Comparison of ENCODE assay signal across 19 cellular contexts in genomic region chr15:70072479-70072878, GRCh38. TPM values are rescaled to one million over a fixed set of nuclear protein-coding genes. Genes with fewer than 3 reads are reported as not detected.
DNase-seq lines count a peak whose midpoint lies in the region; ATAC-seq and TF ChIP-seq lines count a peak whose summit lies in the region.
"Had no signal": no experiment of that assay in that cellular context is flagged by ENCODE, and none has a peak within 500 bp of the region (broad histone marks: within the 10 kb centered on the region; RNA-seq: fewer than 3 reads in every experiment).

No MANE protein-coding gene starts in this region.

- H3K9me3 Mint-ChIP-seq in central memory CD8-positive, alpha-beta T cell, result no peaks in the 10 kb centered on the region
- H3K9me3 Mint-ChIP-seq: CD8-positive, alpha-beta memory T cell had no signal

- peaks cover 58% of the 10 kb centered on the region for H3K4me1 Mint-ChIP-seq in central memory CD8-positive, alpha-beta T cell

- H3K23ac ChIP-seq in neuronal stem cell (ENCODE audit: low read depth, low read length, poor library complexity), result no peak overlapping the region

- no peak overlapping the region for H2BK120ac ChIP-seq in neuronal stem cell (ENCODE audit: low read depth, low read length)

- no peak overlapping the region for H2BK15ac ChIP-seq in neuronal stem cell (ENCODE audit: low read length)

- ATAC-seq in central memory CD8-positive, alpha-beta T cell (replicated peaks; ENCODE audit: extremely low read depth, poor library complexity, severe bottlenecking), result no peak
- ATAC-seq in GM21528 (IDR thresholded peaks at IDR 0.05; ENCODE audit: low FRiP score, unreplicated experiment), result no peak

- WGBS in neuronal stem cell (ENCODE audit: extremely low coverage in 2 of 2, insufficient read length in 2 of 2, insufficient replicate concordance in 1 of 2), 2 donors, result no CpG with 5 or more reads among the region's 3 CpGs

- no peak overlapping the region for H3K9ac ChIP-seq in neuronal stem cell (ENCODE audit: low read depth, low read length, poor library complexity)

- H3K36me3 ChIP-seq in GM06990 (ENCODE audit: control insufficient read depth, insufficient read depth, low read length) (peaks cover 63% of the 10 kb centered on the region), neuronal stem cell (replicated peaks in 1 of 2; ENCODE audit: control insufficient read depth in 2 of 2, insufficient read depth in 2 of 2, low read length in 2 of 2) (peaks cover 36 to 91% of the 10 kb centered on the region in 2 donors), right atrium auricular region (peaks cover 72% of the 10 kb centered on the region)

- H3K27ac ChIP-seq in neuronal stem cell (replicated peaks; ENCODE audit: low read length) (peak overlapping the region; percentile 8), right atrium auricular region (no peak overlapping the region)
- H3K27ac ChIP-seq: PC-9, SJCRH30 had no signal

- intact Hi-C loops in head of caudate nucleus (cut with DNase I), result no loop called here

- no peak overlapping the region for H3K4me3 Mint-ChIP-seq in central memory CD8-positive, alpha-beta T cell
- H3K4me3 Mint-ChIP-seq: CD8-positive, alpha-beta memory T cell had no signal

- H3K4me2 ChIP-seq in neuronal stem cell (ENCODE audit: insufficient read depth, low read length, poor library complexity, severe bottlenecking), result no peak overlapping the region
- H3K4me2 ChIP-seq: PC-9 had no signal

- TF ChIP-seq CTCF in GM06990 (IDR thresholded peaks at IDR 0.05; ENCODE audit: insufficient read depth, low read length, poor library complexity, severe bottlenecking) (peak; percentile 19), right atrium auricular region (IDR thresholded peaks at IDR 0.05) (no peak)

- DNase-seq in GM06990 (ENCODE audit: extremely low read depth, insufficient read length) (no peak), neuronal stem cell (ENCODE audit: low spot score) (no peak), head of caudate nucleus (no peak), right atrium auricular region (ENCODE audit: low spot score) (no peak)
- DNase-seq in central memory CD8-positive, alpha-beta T cell (ENCODE audit: low spot score in 2 of 2), result no peak
- DNase-seq: ACHN; AML-193; CD8-positive, alpha-beta memory T cell; GDM1; KG1; NCI-H1048; NCI-H146; NCI-H2081; NCI-H510A; NCI-H774; PC-9; SJCRH30 had no signal

- H3K4me3 ChIP-seq in GM06990 (replicated peaks; ENCODE audit: low read depth, low read length) (no peak overlapping the region), neuronal stem cell (ENCODE audit: low read length in 2 of 2) (no peak overlapping the region), right atrium auricular region (no peak overlapping the region)
- H3K4me3 ChIP-seq: PC-9, SJCRH30 had no signal

- no peak overlapping the region for H4K91ac ChIP-seq in neuronal stem cell (ENCODE audit: low read depth, low read length, poor library complexity)

- no peak overlapping the region for H2BK12ac ChIP-seq in neuronal stem cell (ENCODE audit: low read length)

- TF ChIP-seq POLR2A in GM19099 (IDR thresholded peaks at IDR 0.05; ENCODE audit: extremely low read depth, insufficient read length, low read depth), result peak; percentile 19

- no peak overlapping the region for H2AK5ac ChIP-seq in neuronal stem cell (ENCODE audit: low read depth, low read length)

- peak overlapping the region; percentile 73 for H3K27ac Mint-ChIP-seq in central memory CD8-positive, alpha-beta T cell (ENCODE audit: low read depth)
- H3K27ac Mint-ChIP-seq: CD8-positive, alpha-beta memory T cell had no signal

- H3K79me1 ChIP-seq in neuronal stem cell (ENCODE audit: low read depth, low read length), result peaks cover 1% of the 10 kb centered on the region

- H3K4ac ChIP-seq in neuronal stem cell (ENCODE audit: low read length), result no peak overlapping the region

- no peak overlapping the region for H2AFZ ChIP-seq in neuronal stem cell (ENCODE audit: low read length)
- H2AFZ ChIP-seq: PC-9 had no signal

- H3K9me3 ChIP-seq in neuronal stem cell (replicated peaks in 1 of 2; ENCODE audit: control insufficient read depth in 2 of 2, insufficient read depth in 1 of 2, low read depth in 1 of 2, low read length in 2 of 2) (no peaks in the 10 kb centered on the region), right atrium auricular region (no peaks in the 10 kb centered on the region)
- H3K9me3 ChIP-seq: SJCRH30 had no signal

- peaks cover 49% of the 10 kb centered on the region for H3K36me3 Mint-ChIP-seq in central memory CD8-positive, alpha-beta T cell (ENCODE audit: insufficient read depth)

- H3K27me3 Mint-ChIP-seq in central memory CD8-positive, alpha-beta T cell, result no peaks in the 10 kb centered on the region
- H3K27me3 Mint-ChIP-seq: CD8-positive, alpha-beta memory T cell had no signal

- no peak overlapping the region for H2BK5ac ChIP-seq in neuronal stem cell (ENCODE audit: low read length)

- H3K18ac ChIP-seq in neuronal stem cell (ENCODE audit: low read length), result peak overlapping the region; percentile 69

- H3K27me3 ChIP-seq in GM06990 (replicated peaks; ENCODE audit: control insufficient read depth, insufficient read depth, low read length) (no peaks in the 10 kb centered on the region), neuronal stem cell (ENCODE audit: control insufficient read depth in 3 of 3, insufficient read depth in 3 of 3, low read depth in 1 of 3, low read length in 3 of 3) (no peaks in the 10 kb centered on the region), right atrium auricular region (no peaks in the 10 kb centered on the region)
- H3K27me3 ChIP-seq: SJCRH30 had no signal

- H3K14ac ChIP-seq in neuronal stem cell (ENCODE audit: low read length), result no peak overlapping the region

- peaks cover 3 to 17% of the 10 kb centered on the region in 2 donors for H3K4me1 ChIP-seq in neuronal stem cell (ENCODE audit: control insufficient read depth in 2 of 2, insufficient read depth in 1 of 2, low read depth in 1 of 2, low read length in 2 of 2)
- H3K4me1 ChIP-seq in right atrium auricular region, result peaks cover 0 to 32% of the 10 kb centered on the region in 2 donors
- H3K4me1 ChIP-seq: SJCRH30 had no signal

- no peak overlapping the region for H4K8ac ChIP-seq in neuronal stem cell (ENCODE audit: low read depth, low read length)

RNA-seq across cellular contexts. Expression of gene TLE3, which starts 25.2 kb away (rescaled TPM):
- polyA plus RNA-seq in neuronal stem cell (2013, experiment 1 of 2), result 27.4 TPM
- 29.0 TPM for polyA plus RNA-seq in neuronal stem cell (2013, experiment 2 of 2)
- 10 to 100 TPM; 23.3 to 61.7 TPM for total RNA-seq in right atrium auricular region
